Comparison of ENCODE assay signal across 8 cellular contexts in the genomic region with DNA sequence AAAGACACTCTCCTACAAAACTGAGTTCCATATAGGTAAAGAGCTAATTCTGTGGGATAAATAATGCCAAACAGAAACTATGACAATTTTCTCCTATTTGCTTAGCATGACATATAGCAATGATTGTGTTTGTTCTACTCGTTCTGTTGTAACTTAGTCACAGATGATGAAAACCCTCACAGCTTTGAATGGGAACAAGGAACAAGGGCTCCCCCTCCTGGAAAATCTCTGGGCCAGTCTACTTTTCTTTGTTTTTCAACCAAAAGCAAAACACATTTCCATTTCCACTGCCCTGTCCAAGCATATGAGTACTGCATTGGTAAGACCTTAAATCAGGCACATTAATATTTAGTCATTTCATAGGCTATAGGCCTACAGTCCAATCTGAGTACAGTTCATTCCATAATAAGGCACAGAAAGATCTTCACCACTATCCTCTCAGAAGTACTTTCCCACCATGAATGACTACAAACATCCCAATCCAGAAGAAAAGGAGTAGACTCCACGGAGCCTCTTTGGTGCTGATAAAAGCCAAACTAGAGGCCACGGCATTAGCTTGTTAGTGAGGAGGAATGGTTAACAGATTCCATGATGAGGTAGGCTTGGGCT.
DNase-seq lines count a peak whose midpoint lies in the region; ATAC-seq and TF ChIP-seq lines count a peak whose summit lies in the region.

No MANE protein-coding gene starts in this region.

- H3K4me2 ChIP-seq in HCT116 (ENCODE audit: low read length) (no peak overlapping the region), OCI-LY7 (ENCODE audit: low read length) (no peak overlapping the region)

- DNase-seq in D341Med (ENCODE audit: low spot score) (peak; percentile 49), HCT116 (ENCODE audit: low read depth, low spot score) (peak; percentile 41), OCI-LY7 (ENCODE audit: low spot score) (peak; percentile 11), coronary artery (ENCODE audit: low spot score) (no peak), lower leg skin (ENCODE audit: low spot score in 2 of 2) (peak; percentile 51 to 89), type B pancreatic cell (ENCODE audit: extremely low spot score, unreplicated experiment) (no peak)
- DNase-seq in activated CD8-positive, alpha-beta memory T cell treated with anti-CD3 and anti-CD28 coated beads, Interleukin-2, amount 10 ng/mL, durations not matched to agents 7 days and 5 days, result no peak

- H3K9ac ChIP-seq in HCT116 (ENCODE audit: low read length), result no peak overlapping the region

- no peaks in the 10 kb centered on the region for H3K4me1 ChIP-seq in HCT116 (ENCODE audit: control insufficient read depth in 1 of 2, insufficient read depth in 2 of 2, low read length in 2 of 2)
- no peaks in the 10 kb centered on the region for H3K4me1 ChIP-seq in OCI-LY7 (ENCODE audit: insufficient read depth, low read length, poor library complexity, severe bottlenecking)

- no peaks in the 10 kb centered on the region for H3K36me3 Mint-ChIP-seq in type B pancreatic cell
- peaks cover 47% of the 10 kb centered on the region for H3K36me3 Mint-ChIP-seq in activated CD8-positive, alpha-beta memory T cell treated with anti-CD3 and anti-CD28 coated beads, Interleukin-2, amount 10 ng/mL, durations not matched to agents 7 days and 5 days

- no peak overlapping the region for H3K4me3 ChIP-seq in HCT116 (replicated peaks in 1 of 2; ENCODE audit: low read depth in 1 of 2, low read length in 2 of 2)
- H3K4me3 ChIP-seq in OCI-LY7 (ENCODE audit: low read depth, low read length, poor library complexity, severe bottlenecking), result no peak overlapping the region
- no peak overlapping the region for H3K4me3 ChIP-seq in coronary artery
- no peak overlapping the region for H3K4me3 ChIP-seq in lower leg skin (ENCODE audit: low read depth, poor library complexity, severe bottlenecking)

- peak; percentile 42 to 74 (median 64); a peak in 5 of 6 replicates for TF ChIP-seq CTCF in HCT116 (IDR thresholded peaks at IDR 0.05 in 2 of 3, conservative IDR thresholded peaks at IDR 0.05 in 1 of 3; ENCODE audit: borderline replicate concordance in 1 of 3, insufficient read depth in 1 of 3, low read depth in 2 of 3, low read length in 2 of 3)
- peak; percentile 72 for TF ChIP-seq CTCF in OCI-LY7 (conservative IDR thresholded peaks at IDR 0.05; ENCODE audit: low read length)
- peak; percentile 49 for TF ChIP-seq CTCF in coronary artery (IDR thresholded peaks at IDR 0.05)
- TF ChIP-seq CTCF in lower leg skin (IDR thresholded peaks at IDR 0.05), result no peak
- TF ChIP-seq CTCF in type B pancreatic cell (conservative IDR thresholded peaks at IDR 0.05), result peak; percentile 77

- H3K4me3 Mint-ChIP-seq in type B pancreatic cell, result no peak overlapping the region
- H3K4me3 Mint-ChIP-seq in activated CD8-positive, alpha-beta memory T cell treated with anti-CD3 and anti-CD28 coated beads, Interleukin-2, amount 10 ng/mL, durations not matched to agents 7 days and 5 days, result no peak overlapping the region

- H3K9me2 ChIP-seq in HCT116 (ENCODE audit: insufficient read depth), result no peaks in the 10 kb centered on the region
- no peaks in the 10 kb centered on the region for H3K9me2 ChIP-seq in OCI-LY7 (ENCODE audit: insufficient read depth, low read length)

- BruUV-seq in HCT116 (replicated peaks; lab: Mats Ljungman, UMichigan), result no TSS peak
- BruUV-seq in OCI-LY7 (replicated peaks; lab: Mats Ljungman, UMichigan), result no TSS peak

- TF ChIP-seq RAD21 in HCT116 (IDR thresholded peaks at IDR 0.05; ENCODE audit: low read depth), result peak; percentile 72

- RAD21 ChIA-PET in HCT116 (lab: Charles Lee; ENCODE audit: low non-redundant PET in 1 of 2, low total read pairs in 2 of 2, uncharacterized antibody in 2 of 2, unreplicated experiment in 2 of 2), result no interaction called here

- H3K27ac Mint-ChIP-seq in type B pancreatic cell, result no peak overlapping the region
- H3K27ac Mint-ChIP-seq in activated CD8-positive, alpha-beta memory T cell treated with anti-CD3 and anti-CD28 coated beads, Interleukin-2, amount 10 ng/mL, durations not matched to agents 7 days and 5 days, result no peak overlapping the region

- intact Hi-C loops in HCT116 (cut with micrococcal nuclease), result loop anchor here (5.0 to 10.0 kb wide), 3 partner anchors 177 to 1190 kb away; no protein-coding TSS in a partner anchor
- intact Hi-C loops in OCI-LY7 (cut with micrococcal nuclease; ENCODE audit: unreplicated experiment), result no loop called here
- intact Hi-C loops in lower leg skin (cut with DNase I; ENCODE audit: low total_unique reads), result no loop called here

- no peaks in the 10 kb centered on the region for H3K27me3 Mint-ChIP-seq in type B pancreatic cell
- no peaks in the 10 kb centered on the region for H3K27me3 Mint-ChIP-seq in activated CD8-positive, alpha-beta memory T cell treated with anti-CD3 and anti-CD28 coated beads, Interleukin-2, amount 10 ng/mL, durations not matched to agents 7 days and 5 days

- no peaks in the 10 kb centered on the region for H3K79me2 ChIP-seq in HCT116 (ENCODE audit: insufficient read depth, low read length)
- no peaks in the 10 kb centered on the region for H3K79me2 ChIP-seq in OCI-LY7 (ENCODE audit: insufficient read depth, low read depth, low read length)

- H3K27ac ChIP-seq in HCT116 (ENCODE audit: low read depth, low read length) (no peak overlapping the region), OCI-LY7 (ENCODE audit: low read depth, low read length, poor library complexity, severe bottlenecking) (no peak overlapping the region), coronary artery (peak overlapping the region in 1 of 2 donors; percentile 53)

- CTCF ChIA-PET in HCT116 (lab: Charles Lee) (interaction anchor here (0.6 to 2.1 kb wide), 13 partner anchors 9 to 1241 kb away, joined by 3 to 8 read pairs (median 3); a partner anchor contains a TSS), OCI-LY7 (lab: Charles Lee; ENCODE audit: unreplicated experiment) (no interaction called here)
- CTCF ChIA-PET in activated CD8-positive, alpha-beta memory T cell treated with anti-CD3 and anti-CD28 coated beads, Interleukin-2, amount 10 ng/mL, durations not matched to agents 7 days and 5 days (lab: Charles Lee), result interaction anchor here (1.1 kb wide), 1 partner anchor 93 kb away, joined by 5 read pairs; no protein-coding TSS in a partner anchor

- no peaks in the 10 kb centered on the region for H3K27me3 ChIP-seq in HCT116 (ENCODE audit: insufficient read depth, low read length)

- H3K9me3 ChIP-seq in HCT116 (ENCODE audit: control insufficient read depth in 1 of 2, insufficient read depth in 1 of 2, low read depth in 1 of 2, low read length in 2 of 2) (no peaks in the 10 kb centered on the region), OCI-LY7 (ENCODE audit: low read length) (no peaks in the 10 kb centered on the region)

- POLR2A ChIA-PET in HCT116 (lab: Charles Lee) (no interaction called here), OCI-LY7 (lab: Charles Lee) (interaction anchor here (0.5 to 0.8 kb wide), 2 partner anchors 11 to 876 kb away, joined by 4 read pairs; no protein-coding TSS in a partner anchor)

- H4K20me1 ChIP-seq in HCT116 (ENCODE audit: insufficient read depth) (no peaks in the 10 kb centered on the region), OCI-LY7 (ENCODE audit: insufficient read depth, low read length) (no peaks in the 10 kb centered on the region)

- no peak for TF ChIP-seq POLR2A in HCT116 (IDR thresholded peaks at IDR 0.05; ENCODE audit: borderline replicate concordance, extremely low read depth, insufficient read depth, insufficient read length)
- TF ChIP-seq POLR2A in lower leg skin (IDR thresholded peaks at IDR 0.05), result no peak

- H3K4me1 Mint-ChIP-seq in type B pancreatic cell (ENCODE audit: unreplicated experiment), result peaks cover 12% of the 10 kb centered on the region
- H3K4me1 Mint-ChIP-seq in activated CD8-positive, alpha-beta memory T cell treated with anti-CD3 and anti-CD28 coated beads, Interleukin-2, amount 10 ng/mL, durations not matched to agents 7 days and 5 days, result peaks cover 34% of the 10 kb centered on the region

- H3K36me3 ChIP-seq in HCT116 (ENCODE audit: control insufficient read depth in 1 of 2, insufficient read depth in 2 of 2, low read length in 2 of 2) (no peaks in the 10 kb centered on the region), OCI-LY7 (ENCODE audit: insufficient read depth, low read length) (no peaks in the 10 kb centered on the region)

- H2AFZ ChIP-seq in HCT116 (ENCODE audit: low read depth, low read length, poor library complexity, severe bottlenecking), result peak overlapping the region; percentile 20
- H2AFZ ChIP-seq in OCI-LY7 (ENCODE audit: low read length), result no peak overlapping the region

- H3K9me3 Mint-ChIP-seq in type B pancreatic cell, result peaks cover 4% of the 10 kb centered on the region
- no peaks in the 10 kb centered on the region for H3K9me3 Mint-ChIP-seq in activated CD8-positive, alpha-beta memory T cell treated with anti-CD3 and anti-CD28 coated beads, Interleukin-2, amount 10 ng/mL, durations not matched to agents 7 days and 5 days (ENCODE audit: low read depth)

- ATAC-seq in HCT116 (peak; percentile 73), GM21619 (IDR thresholded peaks at IDR 0.05; ENCODE audit: unreplicated experiment) (no peak)
- no peak for ATAC-seq in activated CD8-positive, alpha-beta memory T cell treated with anti-CD3 and anti-CD28 coated beads, Interleukin-2, amount 10 ng/mL, durations not matched to agents 7 days and 5 days

- 40 to 43% methylated on average over 3 of the region's 3 CpGs for WGBS in lower leg skin, 2 donors

TF ChIP-seq in HCT116, 20 proteins besides CTCF, POLR2A, EP300 and RAD21:
- TF ChIP-seq SIN3A (IDR thresholded peaks at IDR 0.05; ENCODE audit: low read depth) (no peak), EZH2phosphoT487 (IDR thresholded peaks at IDR 0.05; ENCODE audit: borderline replicate concordance) (no peak), CBX3 (IDR thresholded peaks at IDR 0.05; ENCODE audit: low read depth) (no peak), CEBPB (IDR thresholded peaks at IDR 0.05; ENCODE audit: low read depth) (peak; percentile 26; the same call in 1 of the 2 replicates), ELF1 (IDR thresholded peaks at IDR 0.05; ENCODE audit: borderline replicate concordance, low read depth) (no peak), ZNF274 (IDR thresholded peaks at IDR 0.05; ENCODE audit: low read depth, low read length) (no peak), POLR2AphosphoS5 (IDR thresholded peaks at IDR 0.05; ENCODE audit: low read depth, low read length) (no peak), JUND (IDR thresholded peaks at IDR 0.05) (no peak)

Comparison
In these comparisons a context has a peak if more than half of its experiments do, and no peak if none do; other contexts are left out.
1. DNase-seq: peak in D341Med (single experiment), HCT116 (single experiment), OCI-LY7 (single experiment) and lower leg skin (2 of 2); none in coronary artery (single experiment), type B pancreatic cell (single experiment) and activated CD8-positive, alpha-beta memory T cell treated with anti-CD3 and anti-CD28 coated beads, Interleukin-2, amount 10 ng/mL, durations not matched to agents 7 days and 5 days (single experiment).
2. CTCF ChIP-seq: peak in HCT116 (3 of 3), OCI-LY7 (single experiment), coronary artery (single experiment) and type B pancreatic cell (single experiment); none in lower leg skin (0 of 3).